10 cellular contexts compared by ENCODE assay signal in the genomic region with DNA sequence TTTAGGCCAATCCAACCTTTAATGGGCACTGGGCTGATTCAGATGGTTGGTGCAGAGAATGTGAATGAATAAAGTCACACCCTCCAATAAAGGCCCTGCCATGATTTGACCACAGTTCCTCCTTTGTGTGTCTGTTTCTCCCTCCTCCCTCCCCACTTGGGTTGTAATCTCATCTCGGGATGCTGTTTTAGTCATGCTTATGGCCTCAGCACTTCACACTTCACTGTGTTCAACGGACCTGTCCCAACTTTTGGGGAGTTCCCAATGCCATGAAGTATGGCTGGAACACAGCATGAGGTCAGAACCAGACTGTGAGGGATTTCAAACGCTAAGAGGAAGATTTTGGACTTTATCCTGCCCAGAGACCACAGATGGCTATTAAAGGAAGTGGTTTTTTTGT. TPM values are rescaled to one million over a fixed set of nuclear protein-coding genes. Genes with fewer than 3 reads are reported as not detected.
DNase-seq lines count a peak whose midpoint lies in the region; ATAC-seq and TF ChIP-seq lines count a peak whose summit lies in the region.
"Had no signal": no experiment of that assay in that cellular context is flagged by ENCODE, and none has a peak within 500 bp of the region (broad histone marks: within the 10 kb centered on the region; RNA-seq: fewer than 3 reads in every experiment).

No MANE protein-coding gene starts in this region.

- H3K9me3 Mint-ChIP-seq in activated CD4-positive, alpha-beta T cell treated with anti-CD3 and anti-CD28 coated beads, Interleukin-2, amount 10 ng/mL, durations not matched to agents 24 days and 14 days = no peaks in the 10 kb centered on the region
- H3K9me3 Mint-ChIP-seq in stimulated activated memory B cell treated with anti-CD40 and anti-IgM and Interleukin-4, amounts not matched to agents 10 μg/mL and 1 μg/mL and 100 μg/mL, for 72 hours = no peaks in the 10 kb centered on the region

- ATAC-seq in esophagus mucosa (peak; percentile 36), GM19397 (IDR thresholded peaks at IDR 0.05; ENCODE audit: unreplicated experiment) (no peak)
- ATAC-seq in stimulated activated memory B cell treated with anti-CD40 and anti-IgM and Interleukin-4, amounts not matched to agents 10 μg/mL and 1 μg/mL and 100 μg/mL, for 72 hours = peak; percentile 44
- ATAC-seq: body of pancreas had no signal

- intact Hi-C loops in activated CD4-positive, alpha-beta T cell treated with anti-CD3 and anti-CD28 coated beads, Interleukin-2, amount 10 ng/mL, durations not matched to agents 24 days and 14 days (cut with micrococcal nuclease) = no loop called here

- TF ChIP-seq POLR2A in erythroblast (IDR thresholded peaks at IDR 0.05; ENCODE audit: low read length) = no peak

- H3K36me3 Mint-ChIP-seq in activated CD4-positive, alpha-beta T cell treated with anti-CD3 and anti-CD28 coated beads, Interleukin-2, amount 10 ng/mL, durations not matched to agents 24 days and 14 days (ENCODE audit: low read depth) = peaks cover 22% of the 10 kb centered on the region
- peaks cover 25% of the 10 kb centered on the region for H3K36me3 Mint-ChIP-seq in stimulated activated memory B cell treated with anti-CD40 and anti-IgM and Interleukin-4, amounts not matched to agents 10 μg/mL and 1 μg/mL and 100 μg/mL, for 72 hours

- peak overlapping the region; percentile 41 for H3K27ac ChIP-seq in RWPE1

- peak; percentile 63 for DNase-seq in activated CD4-positive, alpha-beta T cell treated with anti-CD3 and anti-CD28 coated beads, Interleukin-2, amount 10 ng/mL, durations not matched to agents 24 days and 14 days
- no peak for DNase-seq in activated CD4-positive, alpha-beta T cell treated with anti-CD3 and anti-CD28 coated beads, Interleukin-2, amount 50 U/mL, for 48 hours
- no peak for DNase-seq in RWPE1 (ENCODE audit: low spot score)
- no peak for DNase-seq in erythroblast (lab: John Stamatoyannopoulos, UW)
- no peak for DNase-seq in GM19238 (ENCODE audit: insufficient read length, low spot score)
- DNase-seq: body of pancreas, trophoblast cell had no signal

- CTCF ChIA-PET in RWPE1 (lab: Yijun Ruan, JAX) = interaction anchor here (1.0 kb wide), 1 partner anchor 64 kb away, joined by 5 read pairs; no protein-coding TSS in a partner anchor

- no peak overlapping the region for H3K4me3 Mint-ChIP-seq in activated CD4-positive, alpha-beta T cell treated with anti-CD3 and anti-CD28 coated beads, Interleukin-2, amount 10 ng/mL, durations not matched to agents 24 days and 14 days
- no peak overlapping the region for H3K4me3 Mint-ChIP-seq in stimulated activated memory B cell treated with anti-CD40 and anti-IgM and Interleukin-4, amounts not matched to agents 10 μg/mL and 1 μg/mL and 100 μg/mL, for 72 hours

- POLR2A ChIA-PET in RWPE1 (lab: Yijun Ruan, JAX; ENCODE audit: low non-redundant PET) = no interaction called here

- H3K27me3 Mint-ChIP-seq in activated CD4-positive, alpha-beta T cell treated with anti-CD3 and anti-CD28 coated beads, Interleukin-2, amount 10 ng/mL, durations not matched to agents 24 days and 14 days = no peaks in the 10 kb centered on the region
- no peaks in the 10 kb centered on the region for H3K27me3 Mint-ChIP-seq in stimulated activated memory B cell treated with anti-CD40 and anti-IgM and Interleukin-4, amounts not matched to agents 10 μg/mL and 1 μg/mL and 100 μg/mL, for 72 hours

- peaks cover 5% of the 10 kb centered on the region for H3K4me1 Mint-ChIP-seq in activated CD4-positive, alpha-beta T cell treated with anti-CD3 and anti-CD28 coated beads, Interleukin-2, amount 10 ng/mL, durations not matched to agents 24 days and 14 days
- peaks cover 26% of the 10 kb centered on the region for H3K4me1 Mint-ChIP-seq in stimulated activated memory B cell treated with anti-CD40 and anti-IgM and Interleukin-4, amounts not matched to agents 10 μg/mL and 1 μg/mL and 100 μg/mL, for 72 hours

- no peak for TF ChIP-seq CTCF in RWPE1 (conservative IDR thresholded peaks at IDR 0.05; ENCODE audit: low read depth)

- peak overlapping the region; percentile 46 for H3K27ac Mint-ChIP-seq in activated CD4-positive, alpha-beta T cell treated with anti-CD3 and anti-CD28 coated beads, Interleukin-2, amount 10 ng/mL, durations not matched to agents 24 days and 14 days
- peak overlapping the region; percentile 30 for H3K27ac Mint-ChIP-seq in stimulated activated memory B cell treated with anti-CD40 and anti-IgM and Interleukin-4, amounts not matched to agents 10 μg/mL and 1 μg/mL and 100 μg/mL, for 72 hours

RNA-seq across cellular contexts. Expression of a gene that starts 5.6 kb away (rescaled TPM):
- total RNA-seq in activated CD4-positive, alpha-beta T cell treated with anti-CD3 and anti-CD28 coated beads, Interleukin-2, amount 10 ng/mL, durations not matched to agents 24 days and 14 days = 227 and 247 TPM in 2 replicates
- total RNA-seq in esophagus mucosa = 57.9 TPM

RNA-seq across cellular contexts. Expression of a gene that starts 29.8 kb away (rescaled TPM):
- 283 and 291 TPM in 2 replicates for total RNA-seq in activated CD4-positive, alpha-beta T cell treated with anti-CD3 and anti-CD28 coated beads, Interleukin-2, amount 10 ng/mL, durations not matched to agents 24 days and 14 days
- 427 TPM for total RNA-seq in esophagus mucosa

RNA-seq across cellular contexts. Expression of a gene that starts 37.4 kb away (rescaled TPM):
- total RNA-seq in activated CD4-positive, alpha-beta T cell treated with anti-CD3 and anti-CD28 coated beads, Interleukin-2, amount 10 ng/mL, durations not matched to agents 24 days and 14 days = 22.7 and 23.1 TPM in 2 replicates
- total RNA-seq in esophagus mucosa = 1.3 TPM

Comparison
In these comparisons a context has a peak if more than half of its experiments do, and no peak if none do; other contexts are left out.
1. RNA of a gene that starts 37.4 kb away (total RNA-seq): 22.7 to 23.1 TPM in activated CD4-positive, alpha-beta T cell treated with anti-CD3 and anti-CD28 coated beads, Interleukin-2, amount 10 ng/mL, durations not matched to agents 24 days and 14 days; 1.3 TPM in esophagus mucosa (single experiment); every median in the first group is over 10 times any median in the second.